Comparison of ENCODE assay signal across 28 cellular contexts in the genomic region with DNA sequence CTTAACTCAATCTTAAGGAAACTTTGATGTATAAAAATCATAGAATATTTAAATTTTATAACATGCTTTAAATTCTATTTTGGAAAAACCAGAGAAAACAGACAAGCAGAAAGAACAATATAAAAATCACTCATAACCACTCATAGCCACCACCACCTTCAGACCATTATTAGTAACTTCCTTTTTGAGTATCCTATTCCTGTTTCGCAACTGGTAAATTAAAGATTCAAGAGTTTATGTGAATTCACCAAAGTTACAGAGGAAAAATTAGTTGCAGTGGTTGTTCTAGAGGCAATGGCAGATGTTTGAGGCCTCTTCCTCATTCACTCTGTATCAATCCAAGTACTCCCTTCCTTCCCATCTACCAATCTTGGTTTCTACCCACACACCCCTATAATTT. TPM values are rescaled to one million over a fixed set of nuclear protein-coding genes. Genes with fewer than 3 reads are reported as not detected.
A peak's percentile ranks its signal among the peaks of the same experiment; 100 is the strongest.
DNase-seq lines count a peak whose midpoint lies in the region; FAIRE-seq and TF ChIP-seq lines count a peak whose summit lies in the region.
"Had no signal": no experiment of that assay in that cellular context is flagged by ENCODE, and none has a peak within 500 bp of the region (broad histone marks: within the 10 kb centered on the region; RNA-seq: fewer than 3 reads in every experiment).

No MANE protein-coding gene starts in this region.

- H3K9me3 Mint-ChIP-seq in HFFc6 = no peaks in the 10 kb centered on the region

- no peak overlapping the region for H3K4me2 ChIP-seq in GM23248 (ENCODE audit: unreplicated experiment)
- H3K4me2 ChIP-seq: smooth muscle cell had no signal

- H3K27me3 Mint-ChIP-seq in HFFc6 (ENCODE audit: insufficient read depth) = peaks cover 8% of the 10 kb centered on the region
- H3K27me3 Mint-ChIP-seq: IgD-negative memory B cell, naive B cell had no signal

- WGBS in GM23248 (ENCODE audit: low coverage in 1 of 2, low lambda C conversion rate in 2 of 2, missing lambda C conversion rate in 2 of 2), 2 experiments = 90 to 98% methylated on average over 1 of the region's 1 CpG

- no peaks in the 10 kb centered on the region for H3K79me2 ChIP-seq in GM23248 (ENCODE audit: insufficient read depth)

- no peaks in the 10 kb centered on the region; the same call in 1 of the 2 replicates for H3K4me1 Mint-ChIP-seq in HFFc6 (ENCODE audit: low read depth)

- no peaks in the 10 kb centered on the region for H3K9me2 ChIP-seq in GM23248 (ENCODE audit: insufficient read depth)

- intact Hi-C loops in ascending aorta (cut with DNase I) = no loop called here

- TF ChIP-seq CTCF in bronchial epithelial cell (IDR thresholded peaks at IDR 0.05; ENCODE audit: insufficient read depth, low read length, severe bottlenecking) = no peak
- TF ChIP-seq CTCF in HFFc6 (IDR thresholded peaks at IDR 0.05) = no peak
- TF ChIP-seq CTCF in ascending aorta (IDR thresholded peaks at IDR 0.05) = no peak

- no peaks in the 10 kb centered on the region for H4K20me1 ChIP-seq in GM23248 (ENCODE audit: insufficient read depth)

- DNase-seq in AML-193 (lab: John Stamatoyannopoulos, UW) (peak; percentile 24 to 35), GM23248 (peak; percentile 3), NOMO-1 treated with DMSO at 0.1 percent for 48 hours (lab: John Stamatoyannopoulos, UW; ENCODE audit: unreplicated experiment) (peak; percentile 58), bronchial epithelial cell (ENCODE audit: low read depth) (peak; percentile 35), islet precursor cell (no peak), HFFc6 (no peak), ascending aorta (ENCODE audit: low spot score in 2 of 2) (no peak)
- DNase-seq: activated CD4-positive, alpha-beta T cell treated with anti-CD3 and anti-CD28 coated beads for 48 hours; activated naive CD4-positive, alpha-beta T cell treated with Interleukin-2 at 50 U/mL for 16 hours; activated T-cell treated with anti-CD3 and anti-CD28 coated beads, Interleukin-2, amount 50 U/mL, for 48 hours; adrenal gland; effector CD8-positive, alpha-beta T cell; EL; foreskin melanocyte; naive B cell; NCI-H1092; NCI-H2029 treated with DMSO at 0.1 percent for 48 hours; NCI-H2227 treated with DMSO at 0.1 percent for 48 hours; nucleus accumbens; Right ventricle myocardium superior had no signal

- no peak overlapping the region for H2AFZ ChIP-seq in GM23248

- no peaks in the 10 kb centered on the region for H3K36me3 ChIP-seq in GM23248 (ENCODE audit: low read depth)
- no peaks in the 10 kb centered on the region for H3K36me3 ChIP-seq in bronchial epithelial cell (ENCODE audit: control insufficient read depth, insufficient read depth, low read length)
- H3K36me3 ChIP-seq in ascending aorta = no peaks in the 10 kb centered on the region
- H3K36me3 ChIP-seq: adrenal gland, esophagus muscularis mucosa had no signal

- no peak overlapping the region for H3K9ac ChIP-seq in GM23248

- H3K4me1 ChIP-seq in GM23248 (ENCODE audit: insufficient read depth) (no peaks in the 10 kb centered on the region), ascending aorta (no peaks in the 10 kb centered on the region)
- H3K4me1 ChIP-seq: esophagus muscularis mucosa had no signal

- no peak overlapping the region for H3K27ac ChIP-seq in GM23248
- H3K27ac ChIP-seq in ascending aorta = no peak overlapping the region
- H3K27ac ChIP-seq: esophagus muscularis mucosa had no signal

- H3K4me3 Mint-ChIP-seq in HFFc6 = no peak overlapping the region
- H3K4me3 Mint-ChIP-seq: CD14-positive monocyte, IgD-negative memory B cell, naive B cell had no signal

- H3K27ac Mint-ChIP-seq in HFFc6 = no peak overlapping the region
- H3K27ac Mint-ChIP-seq: IgD-negative memory B cell had no signal

- H3K9me3 ChIP-seq in GM23248 (ENCODE audit: low read depth) (no peaks in the 10 kb centered on the region), ascending aorta (no peaks in the 10 kb centered on the region)
- H3K9me3 ChIP-seq: adrenal gland, esophagus muscularis mucosa had no signal

- no peaks in the 10 kb centered on the region for H3K36me3 Mint-ChIP-seq in HFFc6 (ENCODE audit: low read depth)
- H3K36me3 Mint-ChIP-seq: naive B cell had no signal

- H3K27me3 ChIP-seq in GM23248 (replicated peaks; ENCODE audit: insufficient read depth) (no peaks in the 10 kb centered on the region), bronchial epithelial cell (ENCODE audit: control insufficient read depth, insufficient read depth, low read length) (no peaks in the 10 kb centered on the region), ascending aorta (no peaks in the 10 kb centered on the region)
- H3K27me3 ChIP-seq: adrenal gland, esophagus muscularis mucosa had no signal

- no peaks in the 10 kb centered on the region for H3F3A ChIP-seq in GM23248 (ENCODE audit: insufficient read depth)

- H3K4me3 ChIP-seq in GM23248 (no peak overlapping the region), bronchial epithelial cell (ENCODE audit: low read depth, low read length) (no peak overlapping the region), ascending aorta (no peak overlapping the region)
- H3K4me3 ChIP-seq: adrenal gland, esophagus muscularis mucosa, smooth muscle cell had no signal

- FAIRE-seq in bronchial epithelial cell (lab: Jason Lieb, UNC) = no peak
- FAIRE-seq: D721Med, GM19239 had no signal

- in situ Hi-C loops in GM23248 (cut with MboI) = no loop called here

RNA-seq across cellular contexts. Expression of gene PROKR1, which starts 49.3 kb away (rescaled TPM):
- total RNA-seq in GM23248 (2014; rRNA removed; shearing (Covaris generic)) = 0.11 TPM in 1 of 2 replicates, not detected in the other
- polyA plus RNA-seq in GM23248 (2016; fragmentation: Nextera tagmentation; extraction: Ambion mirVana) = not detected in 2 replicates
- total RNA-seq in bronchial epithelial cell (not detected in 2 replicates), ascending aorta (not detected)
- not detected for total RNA-seq in HFFc6 (2021; fragmentation: NEBNext Ultra II Directional; extraction: Animal tissue kit (Norgen Biotek cat#: 25700))
- total RNA-seq: esophagus muscularis mucosa; Right ventricle myocardium superior; smooth muscle cell; T-helper 1 cell treated with Interleukin-12 subunit alpha and Interleukin-12 subunit beta and Interleukin-4 antibody, amounts not matched to agents 30 ng/mL and 1 ng/mL, for 36 hours had no signal
- polyA plus RNA-seq: AG04450, CD14-positive monocyte, IgD-negative memory B cell, smooth muscle cell had no signal

Comparison
In these comparisons a context has a peak if more than half of its experiments do, and no peak if none do; other contexts are left out.
1. DNase-seq: peak in AML-193 (2 of 2), GM23248 (single experiment), NOMO-1 treated with DMSO at 0.1 percent for 48 hours (single experiment) and bronchial epithelial cell (single experiment); none in islet precursor cell (single experiment), HFFc6 (single experiment) and ascending aorta (0 of 2).